25 cellular contexts compared by ENCODE assay signal in genomic region chr5:124397290-124397689, GRCh38.
"Had no signal": no experiment of that assay in that cellular context is flagged by ENCODE, and none has a peak within 500 bp of the region (broad histone marks: within the 10 kb centered on the region; RNA-seq: fewer than 3 reads in every experiment).

No MANE protein-coding gene starts in this region.

- DNase-seq: activated CD4-positive, alpha-beta memory T cell treated with anti-CD3 and anti-CD28 coated beads, Interleukin-2, amount 10 ng/mL, durations not matched to agents 7 days and 5 days; activated CD4-positive, alpha-beta T cell treated with anti-CD3 and anti-CD28 coated beads, Interleukin-2, amount 10 ng/mL, durations not matched to agents 24 days and 14 days; activated CD8-positive, alpha-beta memory T cell treated with anti-CD3 and anti-CD28 coated beads, Interleukin-2, amount 10 ng/mL, durations not matched to agents 7 days and 5 days; activated gamma-delta T cell; activated naive CD4-positive, alpha-beta T cell treated with anti-CD3 and anti-CD28 coated beads, Interleukin-2, amount 50 U/mL, for 16 hours; activated T-cell treated with anti-CD3 and anti-CD28 coated beads for 4 hours; aorta; dermis blood vessel endothelial cell; effector memory CD4-positive, alpha-beta T cell; glutamatergic neuron; immature natural killer cell; left lung; right lobe of liver; small intestine; stimulated activated CD4-positive, alpha-beta T cell treated with anti-CD3 and anti-CD28 coated beads, Interleukin-2, amount 100 ng/mL, for 24 hours; stimulated activated naive CD8-positive, alpha-beta T cell treated with anti-CD3 and anti-CD28 coated beads, Interleukin-15, amount 100 ng/mL, for 72 hours; transverse colon had no signal

- ATAC-seq: activated CD4-positive, CD25-positive, alpha-beta regulatory T cell treated with anti-CD3 and anti-CD28 coated beads, Interleukin-2, amount 50 U/mL, for 24 hours; activated CD8-positive, alpha-beta memory T cell treated with anti-CD3 and anti-CD28 coated beads, Interleukin-2, amount 10 ng/mL, durations not matched to agents 7 days and 5 days; left lung; right lobe of liver; stimulated activated effector memory CD8-positive, alpha-beta T cell treated with anti-CD3 and anti-CD28 coated beads, Interleukin-12 subunit alpha, Interleukin-12 subunit beta, amount 100 ng/mL, for 72 hours; stimulated activated naive CD8-positive, alpha-beta T cell treated with anti-CD3 and anti-CD28 coated beads, Interleukin-15, amount 100 ng/mL, for 72 hours had no signal

- H3K27me3 Mint-ChIP-seq: activated CD4-positive, alpha-beta memory T cell treated with anti-CD3 and anti-CD28 coated beads, Interleukin-2, amount 10 ng/mL, durations not matched to agents 7 days and 5 days; activated CD4-positive, alpha-beta T cell treated with anti-CD3 and anti-CD28 coated beads, Interleukin-2, amount 10 ng/mL, durations not matched to agents 24 days and 14 days; activated CD8-positive, alpha-beta memory T cell treated with anti-CD3 and anti-CD28 coated beads, Interleukin-2, amount 10 ng/mL, durations not matched to agents 7 days and 5 days; brain; stimulated activated naive CD8-positive, alpha-beta T cell treated with anti-CD3 and anti-CD28 coated beads, Interleukin-15, amount 100 ng/mL, for 72 hours had no signal

- H3K36me3 ChIP-seq: left lung, right lobe of liver, suprapubic skin, transverse colon had no signal

- H3K9me3 ChIP-seq: left lung, right lobe of liver, suprapubic skin, transverse colon had no signal

- H3K4me3 ChIP-seq: hepatocyte, left lung, right lobe of liver, suprapubic skin, transverse colon had no signal

- H3K36me3 Mint-ChIP-seq: brain; immature natural killer cell; stimulated activated effector memory CD8-positive, alpha-beta T cell treated with anti-CD3 and anti-CD28 coated beads, Interleukin-12 subunit alpha, Interleukin-12 subunit beta, amount 100 ng/mL, for 72 hours had no signal

- H3K9me3 Mint-ChIP-seq: activated CD4-positive, alpha-beta T cell treated with anti-CD3 and anti-CD28 coated beads, Interleukin-2, amount 10 ng/mL, durations not matched to agents 24 days and 14 days; activated T-helper 1 cell treated with anti-CD3 and anti-CD28 coated beads, Interleukin-12 subunit alpha, Interleukin-12 subunit beta, Interleukin-2, Interleukin-4 antibody, amounts not matched to agents 30 ng/mL and 10 ng/mL and 1 ng/mL, durations not matched to agents 14 hours and 24 hours and 36 hours; stimulated activated naive CD8-positive, alpha-beta T cell treated with anti-CD3 and anti-CD28 coated beads, Interleukin-15, amount 100 ng/mL, for 72 hours had no signal

- H3K4me1 Mint-ChIP-seq: activated CD4-positive, alpha-beta memory T cell treated with anti-CD3 and anti-CD28 coated beads, Interleukin-2, amount 10 ng/mL, durations not matched to agents 7 days and 5 days; activated CD4-positive, alpha-beta T cell treated with anti-CD3 and anti-CD28 coated beads, Interleukin-2, amount 10 ng/mL, durations not matched to agents 24 days and 14 days; activated CD8-positive, alpha-beta memory T cell treated with anti-CD3 and anti-CD28 coated beads, Interleukin-2, amount 10 ng/mL, durations not matched to agents 7 days and 5 days; stimulated activated effector memory CD8-positive, alpha-beta T cell treated with anti-CD3 and anti-CD28 coated beads, Interleukin-12 subunit alpha, Interleukin-12 subunit beta, amount 100 ng/mL, for 72 hours; stimulated activated naive CD8-positive, alpha-beta T cell treated with anti-CD3 and anti-CD28 coated beads, Interleukin-15, amount 100 ng/mL, for 72 hours had no signal

- H3K4me3 Mint-ChIP-seq: activated CD4-positive, alpha-beta memory T cell treated with anti-CD3 and anti-CD28 coated beads, Interleukin-2, amount 10 ng/mL, durations not matched to agents 7 days and 5 days; activated CD4-positive, alpha-beta T cell treated with anti-CD3 and anti-CD28 coated beads, Interleukin-2, amount 10 ng/mL, durations not matched to agents 24 days and 14 days; activated CD8-positive, alpha-beta memory T cell treated with anti-CD3 and anti-CD28 coated beads, Interleukin-2, amount 10 ng/mL, durations not matched to agents 7 days and 5 days; activated T-helper 1 cell treated with anti-CD3 and anti-CD28 coated beads, Interleukin-12 subunit alpha, Interleukin-12 subunit beta, Interleukin-2, Interleukin-4 antibody, amounts not matched to agents 30 ng/mL and 10 ng/mL and 1 ng/mL, durations not matched to agents 14 hours and 24 hours and 36 hours; brain; immature natural killer cell; nephron; stimulated activated effector memory CD8-positive, alpha-beta T cell treated with anti-CD3 and anti-CD28 coated beads, Interleukin-12 subunit alpha, Interleukin-12 subunit beta, amount 100 ng/mL, for 72 hours; stimulated activated naive CD8-positive, alpha-beta T cell treated with anti-CD3 and anti-CD28 coated beads, Interleukin-15, amount 100 ng/mL, for 72 hours had no signal

- H3K4me1 ChIP-seq: parathyroid adenoma, right lobe of liver had no signal

- H3K27ac ChIP-seq: hepatocyte, left lung, parathyroid adenoma, right lobe of liver, suprapubic skin, transverse colon had no signal

- H3K27me3 ChIP-seq: hepatocyte, left lung, right lobe of liver, suprapubic skin, transverse colon had no signal

- H3K27ac Mint-ChIP-seq: activated CD4-positive, alpha-beta memory T cell treated with anti-CD3 and anti-CD28 coated beads, Interleukin-2, amount 10 ng/mL, durations not matched to agents 7 days and 5 days; activated CD4-positive, alpha-beta T cell treated with anti-CD3 and anti-CD28 coated beads, Interleukin-2, amount 10 ng/mL, durations not matched to agents 24 days and 14 days; activated CD8-positive, alpha-beta memory T cell treated with anti-CD3 and anti-CD28 coated beads, Interleukin-2, amount 10 ng/mL, durations not matched to agents 7 days and 5 days; activated T-helper 1 cell treated with anti-CD3 and anti-CD28 coated beads, Interleukin-12 subunit alpha, Interleukin-12 subunit beta, Interleukin-2, Interleukin-4 antibody, amounts not matched to agents 30 ng/mL and 10 ng/mL and 1 ng/mL, durations not matched to agents 14 hours and 24 hours and 36 hours; immature natural killer cell; nephron; stimulated activated effector memory CD8-positive, alpha-beta T cell treated with anti-CD3 and anti-CD28 coated beads, Interleukin-12 subunit alpha, Interleukin-12 subunit beta, amount 100 ng/mL, for 72 hours; stimulated activated naive CD8-positive, alpha-beta T cell treated with anti-CD3 and anti-CD28 coated beads, Interleukin-15, amount 100 ng/mL, for 72 hours had no signal
